In genomic region chr2:197497301-197497700, GRCh38 we compare ENCODE assay signal across 9 cellular contexts. TPM values are rescaled to one million over a fixed set of nuclear protein-coding genes. Genes with fewer than 3 reads are reported as not detected.
DNase-seq lines count a peak whose midpoint lies in the region; ATAC-seq and TF ChIP-seq lines count a peak whose summit lies in the region.
"Had no signal": no experiment of that assay in that cellular context is flagged by ENCODE, and none has a peak within 500 bp of the region (broad histone marks: within the 10 kb centered on the region; RNA-seq: fewer than 3 reads in every experiment).

No MANE protein-coding gene starts in this region.

- TF ChIP-seq EP300 in ovary (IDR thresholded peaks at IDR 0.05) = no peak

- WGBS in ovary, 3 donors = 5 to 18% (median 7%) methylated on average over 2 of the region's 2 CpGs
- WGBS in neuronal stem cell (ENCODE audit: extremely low coverage in 2 of 2, insufficient read length in 2 of 2, insufficient replicate concordance in 1 of 2), 2 donors = no CpG with 5 or more reads among the region's 2 CpGs

- no peak overlapping the region for H2BK15ac ChIP-seq in neuronal stem cell (ENCODE audit: low read length)

- H3K27ac Mint-ChIP-seq in activated CD4-positive, alpha-beta T cell treated with anti-CD3 and anti-CD28 coated beads for 36 hours = peak overlapping the region; percentile 97

- no peak overlapping the region for H2BK12ac ChIP-seq in neuronal stem cell (ENCODE audit: low read length)

- H3K36me3 ChIP-seq in SJCRH30 = peaks cover 76% of the 10 kb centered on the region
- H3K36me3 ChIP-seq in gastrocnemius medialis = peaks cover 4 to 60% of the 10 kb centered on the region in 2 donors
- H3K36me3 ChIP-seq in ovary = no peaks in the 10 kb centered on the region
- peaks cover 22 to 75% of the 10 kb centered on the region in 2 donors for H3K36me3 ChIP-seq in neuronal stem cell (replicated peaks in 1 of 2; ENCODE audit: control insufficient read depth in 2 of 2, insufficient read depth in 2 of 2, low read length in 2 of 2)

- no peak overlapping the region for H4K91ac ChIP-seq in neuronal stem cell (ENCODE audit: low read depth, low read length, poor library complexity)

- H3K27ac ChIP-seq in SJCRH30 (no peak overlapping the region), gastrocnemius medialis (peak overlapping the region in 3 of 4 donors; percentile 96 to 98 (median 96)), ovary (no peak overlapping the region), neuronal stem cell (replicated peaks; ENCODE audit: low read length) (no peak overlapping the region)

- intact Hi-C loops in activated CD4-positive, alpha-beta T cell treated with anti-CD3 and anti-CD28 coated beads for 36 hours (cut with DNase I, micrococcal nuclease) = loop anchor here (5.0 to 10.0 kb wide), 3 partner anchors 278 to 1325 kb away; partner anchors contain the start of gene STK17B (in 1 of the 2)
- intact Hi-C loops in gastrocnemius medialis (cut with DNase I; ENCODE audit: low total_unique reads) (no loop called here), ovary (cut with DNase I) (loop anchor here in 2 of 4 donors (5.0 to 10.0 kb wide), 2 partner anchors 45 to 62 kb away; partner anchors contain the start of genes COQ10B (in 2 of the 2) and SF3B1 (in 1 of the 2))

- peaks cover 84% of the 10 kb centered on the region for H3K36me3 Mint-ChIP-seq in activated CD4-positive, alpha-beta T cell treated with anti-CD3 and anti-CD28 coated beads for 36 hours (ENCODE audit: low read depth)

- TF ChIP-seq POLR2A in gastrocnemius medialis (IDR thresholded peaks at IDR 0.05) = no peak
- TF ChIP-seq POLR2A in ovary (IDR thresholded peaks at IDR 0.05) = no peak

- in situ Hi-C loops in gastrocnemius medialis (cut with MboI; ENCODE audit: low sequenced_read_pairs in 4 of 4) = no loop called here

- H2AFZ ChIP-seq in neuronal stem cell (ENCODE audit: low read length) = no peak overlapping the region

- H3K14ac ChIP-seq in neuronal stem cell (ENCODE audit: low read length) = no peak overlapping the region

- H3K4me3 ChIP-seq in SJCRH30 = peak overlapping the region; percentile 80
- peak overlapping the region; percentile 85 for H3K4me3 ChIP-seq in epithelial cell of esophagus (ENCODE audit: low read length)
- H3K4me3 ChIP-seq in gastrocnemius medialis = no peak overlapping the region
- H3K4me3 ChIP-seq in ovary = no peak overlapping the region
- H3K4me3 ChIP-seq in neuronal stem cell (ENCODE audit: low read length in 2 of 2) = peak overlapping the region in 1 of 2 donors; percentile 83

- no peak for DNase-seq in activated CD4-positive, alpha-beta T cell treated with anti-CD3 and anti-CD28 coated beads for 36 hours
- DNase-seq in activated CD4-positive, alpha-beta T cell treated with anti-CD3 and anti-CD28 coated beads, Interleukin-2, amount 50 U/mL, for 1 hour = no peak
- DNase-seq in SJCRH30 = no peak
- DNase-seq in epithelial cell of esophagus (ENCODE audit: low read depth) = peak; percentile 15
- DNase-seq in gastrocnemius medialis = no peak
- DNase-seq in ovary = no peak
- no peak for DNase-seq in neuronal stem cell (ENCODE audit: low spot score)
- DNase-seq in superior temporal gyrus (ENCODE audit: extremely low spot score) = no peak
- DNase-seq: central memory CD4-positive, alpha-beta T cell had no signal

- H4K8ac ChIP-seq in neuronal stem cell (ENCODE audit: low read depth, low read length) = no peak overlapping the region

- H3K4me1 Mint-ChIP-seq in activated CD4-positive, alpha-beta T cell treated with anti-CD3 and anti-CD28 coated beads for 36 hours = peaks cover 55% of the 10 kb centered on the region

- no peak overlapping the region for H3K9ac ChIP-seq in neuronal stem cell (ENCODE audit: low read depth, low read length, poor library complexity)

- no peaks in the 10 kb centered on the region for H3K9me3 Mint-ChIP-seq in activated CD4-positive, alpha-beta T cell treated with anti-CD3 and anti-CD28 coated beads for 36 hours (ENCODE audit: low read depth)

- H3K27me3 ChIP-seq in SJCRH30 (no peaks in the 10 kb centered on the region), gastrocnemius medialis (no peaks in the 10 kb centered on the region), ovary (no peaks in the 10 kb centered on the region), neuronal stem cell (ENCODE audit: control insufficient read depth in 3 of 3, insufficient read depth in 3 of 3, low read depth in 1 of 3, low read length in 3 of 3) (no peaks in the 10 kb centered on the region)

- no peaks in the 10 kb centered on the region for H3K9me3 ChIP-seq in SJCRH30 (replicated peaks)
- H3K9me3 ChIP-seq in gastrocnemius medialis = no peaks in the 10 kb centered on the region
- no peaks in the 10 kb centered on the region for H3K9me3 ChIP-seq in ovary
- H3K9me3 ChIP-seq in neuronal stem cell (replicated peaks in 1 of 2; ENCODE audit: control insufficient read depth in 2 of 2, insufficient read depth in 1 of 2, low read depth in 1 of 2, low read length in 2 of 2) = peaks cover 0 to 3% of the 10 kb centered on the region in 2 donors

- peaks cover 7% of the 10 kb centered on the region; the same call in 1 of the 2 replicates for H3K4me1 ChIP-seq in SJCRH30
- H3K4me1 ChIP-seq in gastrocnemius medialis = peaks cover 36 to 37% of the 10 kb centered on the region in 2 donors
- H3K4me1 ChIP-seq in ovary (ENCODE audit: insufficient read depth) = peaks cover 4% of the 10 kb centered on the region
- H3K4me1 ChIP-seq in neuronal stem cell (ENCODE audit: control insufficient read depth in 2 of 2, insufficient read depth in 1 of 2, low read depth in 1 of 2, low read length in 2 of 2) = peaks cover 0 to 18% of the 10 kb centered on the region in 2 donors

- H2BK120ac ChIP-seq in neuronal stem cell (ENCODE audit: low read depth, low read length) = no peak overlapping the region

- peak overlapping the region; percentile 92 for H3K4me3 Mint-ChIP-seq in activated CD4-positive, alpha-beta T cell treated with anti-CD3 and anti-CD28 coated beads for 36 hours

- H3K27me3 Mint-ChIP-seq in activated CD4-positive, alpha-beta T cell treated with anti-CD3 and anti-CD28 coated beads for 36 hours = no peaks in the 10 kb centered on the region

- POLR2A ChIA-PET in activated CD4-positive, alpha-beta T cell treated with anti-CD3 and anti-CD28 coated beads for 36 hours (lab: Charles Lee) = interaction anchor here (0.5 kb wide), 1 partner anchor 13 kb away, joined by 4 read pairs; no protein-coding TSS in a partner anchor

- no peak overlapping the region for H3K18ac ChIP-seq in neuronal stem cell (ENCODE audit: low read length)

- peaks cover 3% of the 10 kb centered on the region for H3K79me1 ChIP-seq in neuronal stem cell (ENCODE audit: low read depth, low read length)

- TF ChIP-seq CTCF in epithelial cell of esophagus (IDR thresholded peaks at IDR 0.05; ENCODE audit: insufficient read depth, low read depth, low read length, missing control alignments) (no peak), gastrocnemius medialis (IDR thresholded peaks at IDR 0.05 in 4 of 5, conservative IDR thresholded peaks at IDR 0.05 in 1 of 5) (no peak), ovary (IDR thresholded peaks at IDR 0.05) (no peak)

- CTCF ChIA-PET in activated CD4-positive, alpha-beta T cell treated with anti-CD3 and anti-CD28 coated beads for 36 hours (lab: Charles Lee) = interaction anchor here (0.6 kb wide), 1 partner anchor 1505 kb away, joined by 3 read pairs; no protein-coding TSS in a partner anchor

- no peak overlapping the region for H3K4me2 ChIP-seq in neuronal stem cell (ENCODE audit: insufficient read depth, low read length, poor library complexity, severe bottlenecking)

- no peak overlapping the region for H2BK5ac ChIP-seq in neuronal stem cell (ENCODE audit: low read length)

- no peak overlapping the region for H2AK5ac ChIP-seq in neuronal stem cell (ENCODE audit: low read depth, low read length)

- no peak overlapping the region for H3K23ac ChIP-seq in neuronal stem cell (ENCODE audit: low read depth, low read length, poor library complexity)

- no peak for ATAC-seq in activated CD4-positive, alpha-beta T cell treated with anti-CD3 and anti-CD28 coated beads for 36 hours
- no peak for ATAC-seq in gastrocnemius medialis

- H3K4ac ChIP-seq in neuronal stem cell (ENCODE audit: low read length) = no peak overlapping the region

RNA-seq across cellular contexts. Expression of gene HSPD1, which starts 2.3 kb away (rescaled TPM):
- 1,000 to 10,000 TPM in 1 of 2 experiments, 100 to 1,000 TPM in 1; 872 to 1,138 TPM for total RNA-seq in activated CD4-positive, alpha-beta T cell treated with anti-CD3 and anti-CD28 coated beads for 36 hours
- 749 and 770 TPM in 2 replicates for total RNA-seq in SJCRH30 (2014; rRNA removed; shearing (Covaris generic))
- total RNA-seq in gastrocnemius medialis = 100 to 1,000 TPM in 1 of 4 donors, 10 to 100 TPM in 3; 82.0 to 104 (median 88.2) TPM
- total RNA-seq in ovary = 100 to 1,000 TPM; 146 to 289 (median 192) TPM
- polyA plus RNA-seq in ovary = 100 to 1,000 TPM; 153 to 343 TPM
- polyA plus RNA-seq in neuronal stem cell (2013, experiment 1 of 2) = 275 TPM
- 271 TPM for polyA plus RNA-seq in neuronal stem cell (2013, experiment 2 of 2)

RNA-seq across cellular contexts. Expression of gene HSPE1, which starts 2.9 kb away (rescaled TPM):
- total RNA-seq in activated CD4-positive, alpha-beta T cell treated with anti-CD3 and anti-CD28 coated beads for 36 hours = 100 to 1,000 TPM; 250 to 356 TPM
- 395 and 401 TPM in 2 replicates for total RNA-seq in SJCRH30 (2014; rRNA removed; shearing (Covaris generic))
- 100 to 1,000 TPM in 1 of 4 donors, 10 to 100 TPM in 3; 43.2 to 122 (median 88.0) TPM for total RNA-seq in gastrocnemius medialis
- total RNA-seq in ovary = 100 to 1,000 TPM in 1 of 7 donors, 10 to 100 TPM in 6; 57.8 to 110 (median 69.5) TPM
- 100 to 1,000 TPM in 1 of 2 donors, 10 to 100 TPM in 1; 67.2 to 128 TPM for polyA plus RNA-seq in ovary
- polyA plus RNA-seq in neuronal stem cell (2013, experiment 1 of 2) = 302 TPM
- polyA plus RNA-seq in neuronal stem cell (2013, experiment 2 of 2) = 297 TPM

RNA-seq across cellular contexts. Expression of gene MOB4, which starts 18.6 kb away (rescaled TPM):
- total RNA-seq in activated CD4-positive, alpha-beta T cell treated with anti-CD3 and anti-CD28 coated beads for 36 hours = 10 to 100 TPM; 10.8 to 17.1 TPM
- total RNA-seq in SJCRH30 (2014; rRNA removed; shearing (Covaris generic)) = 64.4 and 71.1 TPM in 2 replicates
- total RNA-seq in gastrocnemius medialis (10 to 100 TPM; 29.3 to 41.3 (median 38.2) TPM), ovary (10 to 100 TPM; 18.7 to 36.2 (median 25.5) TPM)
- polyA plus RNA-seq in ovary = 10 to 100 TPM; 19.4 to 25.8 TPM
- polyA plus RNA-seq in neuronal stem cell (2013, experiment 1 of 2) = 39.5 TPM
- polyA plus RNA-seq in neuronal stem cell (2013, experiment 2 of 2) = 42.0 TPM

RNA-seq across cellular contexts. Expression of gene COQ10B, which starts 43.9 kb away (rescaled TPM):
- total RNA-seq in activated CD4-positive, alpha-beta T cell treated with anti-CD3 and anti-CD28 coated beads for 36 hours = 10 to 100 TPM in 1 of 2 experiments, 1 to 10 TPM in 1; 9.7 to 13.3 TPM
- total RNA-seq in SJCRH30 (2014; rRNA removed; shearing (Covaris generic)) = 18.1 TPM in 2 replicates
- total RNA-seq in gastrocnemius medialis (10 to 100 TPM in 2 of 4 donors, 1 to 10 TPM in 2; 7.4 to 21.5 (median 13.7) TPM), ovary (10 to 100 TPM; 16.4 to 23.1 (median 18.4) TPM)
- polyA plus RNA-seq in ovary = 10 to 100 TPM; 12.8 to 16.0 TPM
- polyA plus RNA-seq in neuronal stem cell (2013, experiment 1 of 2) = 7.1 TPM
- polyA plus RNA-seq in neuronal stem cell (2013, experiment 2 of 2) = 6.7 TPM

Comparison
In these comparisons a context has a peak if more than half of its experiments do, and no peak if none do; other contexts are left out.
1. H3K27ac ChIP-seq: peak in gastrocnemius medialis (3 of 4); none in SJCRH30 (single experiment), ovary (0 of 2) and neuronal stem cell (single experiment).
2. H3K4me3 ChIP-seq: peak in SJCRH30 (single experiment) and epithelial cell of esophagus (single experiment); none in gastrocnemius medialis (0 of 4) and ovary (single experiment).